In genomic region chr16:50251375-50252081, GRCh38 we compare ENCODE assay signal across 9 cellular contexts. TPM values are rescaled to one million over a fixed set of nuclear protein-coding genes. Genes with fewer than 3 reads are reported as not detected.
DNase-seq lines count a peak whose midpoint lies in the region; ATAC-seq and TF ChIP-seq lines count a peak whose summit lies in the region.
"Had no signal": no experiment of that assay in that cellular context is flagged by ENCODE, and none has a peak within 500 bp of the region (broad histone marks: within the 10 kb centered on the region; RNA-seq: fewer than 3 reads in every experiment).

No MANE protein-coding gene starts in this region.

- H3K9me3 Mint-ChIP-seq in activated naive CD4-positive, alpha-beta T cell treated with anti-CD3 and anti-CD28 coated beads, Interleukin-2, amount 50 U/mL, for 72 hours: no peaks in the 10 kb centered on the region

- no peaks in the 10 kb centered on the region for H3K36me3 Mint-ChIP-seq in activated naive CD4-positive, alpha-beta T cell treated with anti-CD3 and anti-CD28 coated beads, Interleukin-2, amount 50 U/mL, for 72 hours

- no peak overlapping the region for H3K4me3 ChIP-seq in SJSA1
- H3K4me3 ChIP-seq in foreskin fibroblast (ENCODE audit: low read depth in 1 of 2, low read length in 2 of 2): no peak overlapping the region

- H3K27ac Mint-ChIP-seq in activated naive CD4-positive, alpha-beta T cell treated with anti-CD3 and anti-CD28 coated beads, Interleukin-2, amount 50 U/mL, for 72 hours: no peak overlapping the region
- H3K27ac Mint-ChIP-seq: B cell had no signal

- peaks cover 55% of the 10 kb centered on the region for H3K4me1 ChIP-seq in SJSA1 (replicated peaks)

- H3K9me3 ChIP-seq in SJSA1 (replicated peaks): no peaks in the 10 kb centered on the region; the same call in 1 of the 2 replicates

- no peaks in the 10 kb centered on the region for H3K27me3 ChIP-seq in SJSA1 (replicated peaks)

- no peak for TF ChIP-seq CTCF in foreskin fibroblast (IDR thresholded peaks at IDR 0.05; ENCODE audit: low read depth, low read length)

- H3K36me3 ChIP-seq in SJSA1: peaks cover 33% of the 10 kb centered on the region

- ATAC-seq in activated naive CD4-positive, alpha-beta T cell treated with anti-CD3 and anti-CD28 coated beads, Interleukin-2, amount 50 U/mL, for 72 hours: peak; percentile 27 to 45
- peak; percentile 55 for ATAC-seq in stimulated activated naive CD8-positive, alpha-beta T cell treated with anti-CD3 and anti-CD28 coated beads, Interleukin-15, Interleukin-2, amounts not matched to agents 100 U/mL and 50 U/mL, for 24 hours
- ATAC-seq in GM21619 (IDR thresholded peaks at IDR 0.05; ENCODE audit: unreplicated experiment): no peak

- H3K27ac ChIP-seq in SJSA1: peak overlapping the region; percentile 57

- DNase-seq in activated naive CD4-positive, alpha-beta T cell treated with anti-CD3 and anti-CD28 coated beads, Interleukin-2, amount 50 U/mL, for 72 hours (ENCODE audit: low spot score in 2 of 2): no peak
- no peak for DNase-seq in activated naive CD4-positive, alpha-beta T cell treated with anti-CD3 and anti-CD28 coated beads, Interleukin-2, amount 50 U/mL, for 16 hours
- peak; percentile 81 to 88 for DNase-seq in SJSA1 (ENCODE audit: low read depth in 1 of 2, low spot score in 2 of 2)
- peak; percentile 88 to 96 for DNase-seq in foreskin fibroblast
- no peak for DNase-seq in stimulated activated naive CD8-positive, alpha-beta T cell treated with anti-CD3 and anti-CD28 coated beads, Interleukin-15, Interleukin-2, amounts not matched to agents 100 U/mL and 50 U/mL, for 24 hours
- DNase-seq in DMS153 (lab: John Stamatoyannopoulos, UW): no peak
- no peak for DNase-seq in activated naive CD4-positive, alpha-beta T cell treated with Interleukin-2 at 50 U/mL for 16 hours

RNA-seq across cellular contexts. Expression of gene ADCY7, which starts 14.8 kb away (rescaled TPM):
- 100 to 1,000 TPM in 1 of 2 donors, 10 to 100 TPM in 1; 78.5 to 104 TPM for total RNA-seq in activated naive CD4-positive, alpha-beta T cell treated with anti-CD3 and anti-CD28 coated beads, Interleukin-2, amount 50 U/mL, for 72 hours
- total RNA-seq in SJSA1 (2014; rRNA removed; shearing (Covaris generic)): 103 and 121 TPM in 2 replicates

Comparison
In these comparisons a context has a peak if more than half of its experiments do, and no peak if none do; other contexts are left out.
1. DNase-seq: peak in SJSA1 (2 of 2) and foreskin fibroblast (2 of 2); none in activated naive CD4-positive, alpha-beta T cell treated with anti-CD3 and anti-CD28 coated beads, Interleukin-2, amount 50 U/mL, for 72 hours (0 of 2), activated naive CD4-positive, alpha-beta T cell treated with anti-CD3 and anti-CD28 coated beads, Interleukin-2, amount 50 U/mL, for 16 hours (single experiment), stimulated activated naive CD8-positive, alpha-beta T cell treated with anti-CD3 and anti-CD28 coated beads, Interleukin-15, Interleukin-2, amounts not matched to agents 100 U/mL and 50 U/mL, for 24 hours (single experiment), DMS153 (single experiment) and activated naive CD4-positive, alpha-beta T cell treated with Interleukin-2 at 50 U/mL for 16 hours (single experiment).